36 cellular contexts compared by ENCODE assay signal in the genomic region with DNA sequence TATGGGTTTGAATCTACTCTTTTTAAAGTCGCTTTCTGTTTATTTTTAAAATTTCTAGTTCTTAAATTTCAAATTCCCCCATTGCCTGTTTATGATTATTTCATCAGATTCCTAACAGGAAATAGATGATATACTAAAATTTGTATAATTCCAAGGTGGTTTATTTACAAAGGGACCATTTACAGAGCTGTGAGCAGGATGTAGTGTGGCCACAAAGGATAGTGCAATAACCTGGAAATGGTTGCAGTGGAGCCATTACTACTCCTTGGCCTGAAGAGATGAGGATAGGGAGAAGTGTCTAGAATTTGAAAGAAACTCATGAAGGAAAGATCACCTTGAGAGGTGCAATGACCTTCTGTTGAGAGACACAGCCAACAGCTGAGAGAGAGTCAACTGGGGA.
"Had no signal": no experiment of that assay in that cellular context is flagged by ENCODE, and none has a peak within 500 bp of the region (broad histone marks: within the 10 kb centered on the region; RNA-seq: fewer than 3 reads in every experiment).

No MANE protein-coding gene starts in this region.

- H3K36me3 ChIP-seq: adrenal gland, brain microvascular endothelial cell, breast epithelium had no signal

- H3K9me3 ChIP-seq: adrenal gland, body of pancreas, breast epithelium had no signal

- H3K9me3 Mint-ChIP-seq: activated CD4-positive, alpha-beta memory T cell treated with anti-CD3 and anti-CD28 coated beads for 36 hours; activated CD8-positive, alpha-beta T cell treated with anti-CD3 and anti-CD28 coated beads for 36 hours; activated naive CD4-positive, alpha-beta T cell treated with anti-CD3 and anti-CD28 coated beads for 36 hours; activated naive CD4-positive, alpha-beta T cell treated with anti-CD3 and anti-CD28 coated beads, Interleukin-2, amount 50 U/mL, for 72 hours; activated naive CD8-positive, alpha-beta T cell treated with anti-CD3 and anti-CD28 coated beads for 36 hours; activated T-cell treated with anti-CD3 and anti-CD28 coated beads, Interleukin-2, amount 50 U/mL, for 4 hours; activated T-helper 1 cell treated with anti-CD3 and anti-CD28 coated beads, Interleukin-12 subunit alpha, Interleukin-12 subunit beta, Interleukin-2, Interleukin-4 antibody, amounts not matched to agents 30 ng/mL and 10 ng/mL and 1 ng/mL, durations not matched to agents 14 hours and 24 hours and 36 hours; activated T-helper 17 cell treated with anti-CD3 and anti-CD28 coated beads, Interleukin-2, amount 50 U/mL, for 72 hours; T-helper 1 cell treated with Interleukin-12 subunit alpha and Interleukin-12 subunit beta and Interleukin-4 antibody, amounts not matched to agents 30 μg/mL and 1 μg/mL, for 36 hours; T-helper 2 cell treated with Interferon-gamma antibody and Interleukin-4, amounts not matched to agents 5 μg/mL and 100 μg/mL, for 36 hours had no signal

- H3K27ac Mint-ChIP-seq: activated B cell treated with CpG ODN at 0.5 μM for 24 hours; activated CD4-positive, alpha-beta memory T cell treated with anti-CD3 and anti-CD28 coated beads for 36 hours; activated CD4-positive, alpha-beta T cell treated with anti-CD3 and anti-CD28 coated beads, Interleukin-2, amount 10 ng/mL, durations not matched to agents 24 days and 14 days; activated CD8-positive, alpha-beta T cell treated with anti-CD3 and anti-CD28 coated beads for 36 hours; activated naive CD4-positive, alpha-beta T cell treated with anti-CD3 and anti-CD28 coated beads for 36 hours; activated naive CD4-positive, alpha-beta T cell treated with anti-CD3 and anti-CD28 coated beads, Interleukin-2, amount 50 U/mL, for 72 hours; activated naive CD8-positive, alpha-beta T cell treated with anti-CD3 and anti-CD28 coated beads for 36 hours; activated T-cell treated with anti-CD3 and anti-CD28 coated beads, Interleukin-2, amount 50 U/mL, for 72 hours; activated T-helper 1 cell treated with anti-CD3 and anti-CD28 coated beads, Interleukin-12 subunit alpha, Interleukin-12 subunit beta, Interleukin-2, Interleukin-4 antibody, amounts not matched to agents 30 ng/mL and 10 ng/mL and 1 ng/mL, durations not matched to agents 14 hours and 24 hours and 36 hours; activated T-helper 17 cell treated with anti-CD3 and anti-CD28 coated beads, Interleukin-2, amount 50 U/mL, for 72 hours; T-helper 1 cell treated with Interleukin-12 subunit alpha and Interleukin-12 subunit beta and Interleukin-4 antibody, amounts not matched to agents 30 μg/mL and 1 μg/mL, for 36 hours; T-helper 2 cell treated with Interferon-gamma antibody and Interleukin-4, amounts not matched to agents 5 μg/mL and 100 μg/mL, for 36 hours had no signal

- DNase-seq: activated B cell treated with CpG ODN at 0.5 μM for 24 hours; activated CD4-positive, alpha-beta memory T cell treated with anti-CD3 and anti-CD28 coated beads for 36 hours; activated CD4-positive, alpha-beta T cell treated with anti-CD3 and anti-CD28 coated beads for 4 hours; activated CD4-positive, alpha-beta T cell treated with anti-CD3 and anti-CD28 coated beads, Interleukin-2, amount 10 ng/mL, durations not matched to agents 24 days and 14 days; activated CD4-positive, alpha-beta T cell treated with anti-CD3 and anti-CD28 coated beads, Interleukin-2, amount 50 U/mL, for 1 hour; activated CD4-positive, alpha-beta T cell treated with anti-CD3 and anti-CD28 coated beads, Interleukin-2, amount 50 U/mL, for 4 hours; activated CD4-positive, CD25-positive, alpha-beta regulatory T cell treated with anti-CD3 and anti-CD28 coated beads, Interleukin-2, amount 50 U/mL, for 72 hours; activated CD8-positive, alpha-beta memory T cell treated with anti-CD3 and anti-CD28 coated beads, Interleukin-2, amount 50 U/mL, for 4 hours; activated CD8-positive, alpha-beta T cell treated with anti-CD3 and anti-CD28 coated beads for 36 hours; activated effector memory CD4-positive, alpha-beta T cell treated with anti-CD3 and anti-CD28 coated beads, Interleukin-2, amount 50 U/mL, for 16 hours; activated gamma-delta T cell treated with Interleukin-2 at 50 U/mL for 16 hours; activated naive CD4-positive, alpha-beta T cell; activated naive CD4-positive, alpha-beta T cell treated with anti-CD3 and anti-CD28 coated beads for 36 hours; activated naive CD4-positive, alpha-beta T cell treated with anti-CD3 and anti-CD28 coated beads, Interleukin-2, amount 50 U/mL, for 16 hours; activated naive CD8-positive, alpha-beta T cell treated with anti-CD3 and anti-CD28 coated beads for 36 hours; activated T-cell treated with anti-CD3 and anti-CD28 coated beads for 4 hours; activated T-cell treated with anti-CD3 and anti-CD28 coated beads, Interleukin-2, amount 50 U/mL, for 1 hour; activated T-cell treated with anti-CD3 and anti-CD28 coated beads, Interleukin-2, amount 50 U/mL, for 4 hours; activated T-cell treated with anti-CD3 and anti-CD28 coated beads, Interleukin-2, amount 50 U/mL, for 72 hours; adrenal gland; amniotic stem cell; aorta; body of pancreas; brain microvascular endothelial cell; central memory CD4-positive, alpha-beta T cell; T-helper 2 cell; T-helper 9 cell had no signal

- H3K4me1 ChIP-seq: adrenal gland, body of pancreas, breast epithelium had no signal

- H3K27ac ChIP-seq: adrenal gland, body of pancreas, brain microvascular endothelial cell, breast epithelium, VCaP had no signal

- H3K4me1 Mint-ChIP-seq: activated CD4-positive, alpha-beta T cell treated with anti-CD3 and anti-CD28 coated beads, Interleukin-2, amount 10 ng/mL, durations not matched to agents 24 days and 14 days; activated T-helper 17 cell treated with anti-CD3 and anti-CD28 coated beads, Interleukin-2, amount 50 U/mL, for 72 hours had no signal

- ATAC-seq: activated CD8-positive, alpha-beta T cell treated with anti-CD3 and anti-CD28 coated beads for 36 hours; activated naive CD4-positive, alpha-beta T cell treated with anti-CD3 and anti-CD28 coated beads, Interleukin-2, amount 50 U/mL, for 72 hours; activated T-cell treated with anti-CD3 and anti-CD28 coated beads, Interleukin-2, amount 50 U/mL, for 4 hours; activated T-cell treated with anti-CD3 and anti-CD28 coated beads, Interleukin-2, amount 50 U/mL, for 72 hours; activated T-helper 17 cell treated with anti-CD3 and anti-CD28 coated beads, Interleukin-2, amount 50 U/mL, for 72 hours; body of pancreas had no signal

- FAIRE-seq: astrocyte, TTC549 had no signal

- H3K4me3 Mint-ChIP-seq: activated B cell treated with CpG ODN at 0.5 μM for 24 hours; activated CD4-positive, alpha-beta memory T cell treated with anti-CD3 and anti-CD28 coated beads for 36 hours; activated CD4-positive, alpha-beta T cell treated with anti-CD3 and anti-CD28 coated beads, Interleukin-2, amount 10 ng/mL, durations not matched to agents 24 days and 14 days; activated CD8-positive, alpha-beta T cell treated with anti-CD3 and anti-CD28 coated beads for 36 hours; activated naive CD4-positive, alpha-beta T cell treated with anti-CD3 and anti-CD28 coated beads for 36 hours; activated naive CD8-positive, alpha-beta T cell treated with anti-CD3 and anti-CD28 coated beads for 36 hours; activated T-cell treated with anti-CD3 and anti-CD28 coated beads, Interleukin-2, amount 50 U/mL, for 4 hours; activated T-cell treated with anti-CD3 and anti-CD28 coated beads, Interleukin-2, amount 50 U/mL, for 72 hours; activated T-helper 1 cell treated with anti-CD3 and anti-CD28 coated beads, Interleukin-12 subunit alpha, Interleukin-12 subunit beta, Interleukin-2, Interleukin-4 antibody, amounts not matched to agents 30 ng/mL and 10 ng/mL and 1 ng/mL, durations not matched to agents 14 hours and 24 hours and 36 hours; activated T-helper 17 cell treated with anti-CD3 and anti-CD28 coated beads, Interleukin-2, amount 50 U/mL, for 72 hours; T-helper 1 cell treated with Interleukin-12 subunit alpha and Interleukin-12 subunit beta and Interleukin-4 antibody, amounts not matched to agents 30 μg/mL and 1 μg/mL, for 36 hours; T-helper 2 cell treated with Interferon-gamma antibody and Interleukin-4, amounts not matched to agents 5 μg/mL and 100 μg/mL, for 36 hours had no signal

- H3K36me3 Mint-ChIP-seq: activated CD4-positive, alpha-beta memory T cell treated with anti-CD3 and anti-CD28 coated beads for 36 hours; activated naive CD4-positive, alpha-beta T cell treated with anti-CD3 and anti-CD28 coated beads, Interleukin-2, amount 50 U/mL, for 72 hours; activated naive CD8-positive, alpha-beta T cell treated with anti-CD3 and anti-CD28 coated beads for 36 hours had no signal

- H3K4me3 ChIP-seq: adrenal gland, body of pancreas, breast epithelium had no signal

- H3K27me3 Mint-ChIP-seq: activated CD4-positive, alpha-beta memory T cell treated with anti-CD3 and anti-CD28 coated beads for 36 hours; activated naive CD8-positive, alpha-beta T cell treated with anti-CD3 and anti-CD28 coated beads for 36 hours had no signal

- H3K27me3 ChIP-seq: adrenal gland, body of pancreas, brain microvascular endothelial cell, breast epithelium had no signal
